22 cellular contexts compared by ENCODE assay signal in the genomic region with DNA sequence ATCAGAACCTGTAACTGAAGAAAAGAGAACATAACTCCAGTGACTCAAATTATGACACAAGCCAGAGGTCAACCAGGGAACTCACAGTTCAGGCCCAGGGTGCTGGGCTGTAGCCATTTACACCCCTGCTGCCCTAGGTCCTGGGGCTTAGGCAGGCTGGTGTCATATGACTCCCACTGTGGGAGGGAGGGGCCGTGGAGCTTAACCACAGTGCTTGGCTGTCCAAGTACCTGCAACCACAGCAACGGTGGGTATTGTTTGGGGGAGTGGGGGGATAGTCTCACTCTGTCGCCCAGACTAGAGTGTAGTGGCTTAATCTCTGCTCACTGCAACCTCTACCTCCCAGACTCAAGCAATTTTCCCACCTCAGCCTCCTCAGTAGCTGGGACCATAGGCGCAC.
A peak's percentile ranks its signal among the peaks of the same experiment; 100 is the strongest.
DNase-seq lines count a peak whose midpoint lies in the region; ATAC-seq and TF ChIP-seq lines count a peak whose summit lies in the region.
"Had no signal": no experiment of that assay in that cellular context is flagged by ENCODE, and none has a peak within 500 bp of the region (broad histone marks: within the 10 kb centered on the region; RNA-seq: fewer than 3 reads in every experiment).

No MANE protein-coding gene starts in this region.

- H3K36me3 ChIP-seq in DND-41 (ENCODE audit: insufficient read depth, low read length), result no peaks in the 10 kb centered on the region
- H3K36me3 ChIP-seq in GM23338 (ENCODE audit: insufficient read depth), result no peaks in the 10 kb centered on the region
- no peaks in the 10 kb centered on the region for H3K36me3 ChIP-seq in WERI-Rb-1
- H3K36me3 ChIP-seq: SJCRH30 had no signal

- H3K4me3 Mint-ChIP-seq in GM23338, result no peak overlapping the region
- no peak overlapping the region for H3K4me3 Mint-ChIP-seq in nephron progenitor cell
- H3K4me3 Mint-ChIP-seq: B cell; CD4-positive, CD25-positive, alpha-beta regulatory T cell had no signal

- no peaks in the 10 kb centered on the region for H3K9me3 ChIP-seq in DND-41 (ENCODE audit: insufficient read depth, low read length, severe bottlenecking)
- H3K9me3 ChIP-seq in WERI-Rb-1 (ENCODE audit: severe bottlenecking), result no peaks in the 10 kb centered on the region
- H3K9me3 ChIP-seq: Caco-2, SJCRH30 had no signal

- no peaks in the 10 kb centered on the region for H3K36me3 Mint-ChIP-seq in GM23338 (ENCODE audit: low read depth)
- H3K36me3 Mint-ChIP-seq in nephron progenitor cell (ENCODE audit: low read depth), result no peaks in the 10 kb centered on the region
- H3K36me3 Mint-ChIP-seq: CD4-positive, CD25-positive, alpha-beta regulatory T cell had no signal

- peak overlapping the region; percentile 22; the same call in 1 of the 2 replicates for H3K4me2 ChIP-seq in DND-41 (ENCODE audit: insufficient read depth, low read length)
- no peak overlapping the region for H3K4me2 ChIP-seq in GM23338

- no peak for TF ChIP-seq CTCF in DND-41 (IDR thresholded peaks at IDR 0.05; ENCODE audit: borderline replicate concordance, extremely low read depth, low read length, poor library complexity, severe bottlenecking)
- no peak for TF ChIP-seq CTCF in GM23338 (conservative IDR thresholded peaks at IDR 0.05; ENCODE audit: low read depth in 2 of 2)
- no peak for TF ChIP-seq CTCF in WERI-Rb-1 (IDR thresholded peaks at IDR 0.05; ENCODE audit: low read depth, low read length)
- no peak for TF ChIP-seq CTCF in nephron progenitor cell (IDR thresholded peaks at IDR 0.05)

- DNase-seq in DND-41 (peak; percentile 67), GM23338 (ENCODE audit: low spot score) (no peak), WERI-Rb-1 (peak; percentile 51), nephron progenitor cell (peak; percentile 26), NCI-H345 (lab: John Stamatoyannopoulos, UW) (no peak)
- DNase-seq in activated CD4-positive, CD25-positive, alpha-beta regulatory T cell treated with anti-CD3 and anti-CD28 coated beads, Interleukin-2, amount 50 U/mL, for 72 hours, result no peak
- DNase-seq: Caco-2; CD4-positive, CD25-positive, alpha-beta regulatory T cell; DMS53; HCEC 1CT; KG1; NCI-H1092; NCI-H146; NCI-H2081; NCI-H226; NCI-H526; PC-3 had no signal

- H3K27me3 Mint-ChIP-seq in GM23338 (ENCODE audit: insufficient read depth, low read depth, poor library complexity) (peaks cover 5% of the 10 kb centered on the region), nephron progenitor cell (ENCODE audit: low read depth, poor library complexity) (peaks cover 23% of the 10 kb centered on the region)
- H3K27me3 Mint-ChIP-seq: B cell had no signal

- no peak overlapping the region for H3K27ac Mint-ChIP-seq in GM23338
- no peak overlapping the region for H3K27ac Mint-ChIP-seq in nephron progenitor cell
- H3K27ac Mint-ChIP-seq: B cell had no signal

- H3K4me1 ChIP-seq in DND-41 (ENCODE audit: insufficient read depth, low read length), result peaks cover 58% of the 10 kb centered on the region
- H3K4me1 ChIP-seq in GM23338 (ENCODE audit: insufficient read depth), result no peaks in the 10 kb centered on the region
- H3K4me1 ChIP-seq: Caco-2 had no signal

- peak; percentile 37 for ATAC-seq in DND-41 (ENCODE audit: insufficient read depth, low read depth)
- ATAC-seq in GM23338, result no peak; the same call in 1 of the 3 replicates
- ATAC-seq in GM18858 (IDR thresholded peaks at IDR 0.05; ENCODE audit: unreplicated experiment), result no peak
- ATAC-seq: PC-3 had no signal

- H3K4me1 Mint-ChIP-seq in GM23338 (no peaks in the 10 kb centered on the region; the same call in 2 of the 3 replicates), nephron progenitor cell (peaks cover 7% of the 10 kb centered on the region)

- no peaks in the 10 kb centered on the region for H3F3A ChIP-seq in GM23338 (replicated peaks; ENCODE audit: low read depth)

- H3K27me3 ChIP-seq in DND-41 (ENCODE audit: insufficient read depth, low read length, poor library complexity) (no peaks in the 10 kb centered on the region), GM23338 (ENCODE audit: insufficient read depth) (no peaks in the 10 kb centered on the region), WERI-Rb-1 (ENCODE audit: insufficient read depth, low read depth, severe bottlenecking) (no peaks in the 10 kb centered on the region)
- H3K27me3 ChIP-seq: SJCRH30 had no signal

- peak overlapping the region; percentile 38; the same call in 1 of the 2 replicates for H2AFZ ChIP-seq in DND-41 (ENCODE audit: low read depth, low read length)
- H2AFZ ChIP-seq in GM23338, result peak overlapping the region; percentile 28; the same call in 1 of the 2 replicates

- H3K27ac ChIP-seq in DND-41 (ENCODE audit: low read length) (peak overlapping the region; percentile 75), GM23338 (ENCODE audit: low read depth) (no peak overlapping the region), WERI-Rb-1 (no peak overlapping the region)
- H3K27ac ChIP-seq: HL-60, RWPE1, SJCRH30 had no signal

- H4K20me1 ChIP-seq in DND-41 (ENCODE audit: insufficient read depth, low read length), result no peaks in the 10 kb centered on the region
- no peaks in the 10 kb centered on the region for H4K20me1 ChIP-seq in GM23338 (replicated peaks; ENCODE audit: insufficient read depth)

- H3K79me2 ChIP-seq in DND-41 (ENCODE audit: insufficient read depth, low read length) (peaks cover 2% of the 10 kb centered on the region; the same call in 1 of the 2 replicates), GM23338 (replicated peaks; ENCODE audit: insufficient read depth) (no peaks in the 10 kb centered on the region)

- 0 out of 2 replicates have a peak overlapping the region, but pooled peaks have one; percentile 3 for H3K9ac ChIP-seq in DND-41 (ENCODE audit: low read depth, low read length)

- no peaks in the 10 kb centered on the region; the same call in 2 of the 3 replicates for H3K9me3 Mint-ChIP-seq in GM23338
- no peaks in the 10 kb centered on the region for H3K9me3 Mint-ChIP-seq in nephron progenitor cell

- no peak overlapping the region; a peak in 1 of 4 replicates for H3K4me3 ChIP-seq in DND-41 (ENCODE audit: low read depth in 1 of 2, low read length in 2 of 2)
- no peak overlapping the region for H3K4me3 ChIP-seq in GM23338
- no peak overlapping the region for H3K4me3 ChIP-seq in WERI-Rb-1 (ENCODE audit: low read depth, low read length)
- H3K4me3 ChIP-seq: SJCRH30 had no signal

- no peaks in the 10 kb centered on the region for H3K9me2 ChIP-seq in GM23338 (ENCODE audit: insufficient read depth)

TF ChIP-seq in GM23338, 12 proteins besides CTCF, POLR2A, EP300 and RAD21 (continues in another document):
- TF ChIP-seq POLR2AphosphoS5 (IDR thresholded peaks at IDR 0.05; ENCODE audit: low read depth), result no peak
- TF ChIP-seq JUNB (IDR thresholded peaks at IDR 0.05; ENCODE audit: unreplicated experiment), result no peak
- TF ChIP-seq ZNF331 (CRISPR knock-in tag; IDR thresholded peaks at IDR 0.05; ENCODE audit: low read depth), result no peak
- TF ChIP-seq EZH2 (IDR thresholded peaks at IDR 0.05; ENCODE audit: low read depth, unreplicated experiment), result no peak
- TF ChIP-seq STAT1 (IDR thresholded peaks at IDR 0.05; ENCODE audit: unreplicated experiment), result no peak
- no peak for TF ChIP-seq ETS1 (IDR thresholded peaks at IDR 0.05)
- no peak for TF ChIP-seq CREB1 (CRISPR knock-in tag; IDR thresholded peaks at IDR 0.05; ENCODE audit: low read depth)

Comparison
In these comparisons a context has a peak if more than half of its experiments do, and no peak if none do; other contexts are left out.
1. DNase-seq: peak in DND-41 (single experiment), WERI-Rb-1 (single experiment) and nephron progenitor cell (single experiment); none in GM23338 (single experiment), NCI-H345 (single experiment) and activated CD4-positive, CD25-positive, alpha-beta regulatory T cell treated with anti-CD3 and anti-CD28 coated beads, Interleukin-2, amount 50 U/mL, for 72 hours (single experiment).